1 cellular context compared by ENCODE assay signal in genomic region chr2:85452237-85452636, GRCh38.
A peak's percentile ranks its signal among the peaks of the same experiment; 100 is the strongest.
TF ChIP-seq lines count a peak whose summit lies in the region.

No MANE protein-coding gene starts in this region.

TF ChIP-seq in HepG2, 621 proteins besides CTCF, POLR2A, EP300 and RAD21:
- TF ChIP-seq HNRNPLL (IDR thresholded peaks at IDR 0.05; ENCODE audit: low read depth, low read length, poor library complexity, severe bottlenecking) (no peak), TCF12 (IDR thresholded peaks at IDR 0.05) (no peak), TCF12 (CRISPR knock-in tag; IDR thresholded peaks at IDR 0.05) (no peak), MAZ (IDR thresholded peaks at IDR 0.05; ENCODE audit: borderline replicate concordance, low read depth, low read length) (no peak), MAZ (CRISPR knock-in tag; IDR thresholded peaks at IDR 0.05; ENCODE audit: low read depth) (0 out of 2 replicates have a peak, but pooled peaks have one; percentile 22), ZBTB7A (CRISPR knock-in tag; IDR thresholded peaks at IDR 0.05) (peak; percentile 34; the same call in 1 of the 2 replicates), TBX2 (CRISPR knock-in tag; IDR thresholded peaks at IDR 0.05; ENCODE audit: borderline replicate concordance) (0 out of 2 replicates have a peak, but pooled peaks have one; percentile 29), SRSF4 (IDR thresholded peaks at IDR 0.05; ENCODE audit: low read depth, low read length, poor library complexity, severe bottlenecking) (no peak), ZC3H4 (CRISPR knock-in tag; IDR thresholded peaks at IDR 0.05; ENCODE audit: borderline replicate concordance) (no peak), GATAD2A (CRISPR knock-in tag; IDR thresholded peaks at IDR 0.05) (peak; percentile 9; the same call in 1 of the 2 replicates), ZNF343 (CRISPR knock-in tag; IDR thresholded peaks at IDR 0.05) (0 out of 2 replicates have a peak, but pooled peaks have one; percentile 29), ZNF792 (CRISPR knock-in tag; IDR thresholded peaks at IDR 0.05) (no peak), ZNF484 (CRISPR knock-in tag; IDR thresholded peaks at IDR 0.05; ENCODE audit: borderline replicate concordance, low read depth) (no peak), PHF20 (CRISPR knock-in tag; IDR thresholded peaks at IDR 0.05) (0 out of 2 replicates have a peak, but pooled peaks have one; percentile 22), ZMYM2 (CRISPR knock-in tag; IDR thresholded peaks at IDR 0.05) (0 out of 2 replicates have a peak, but pooled peaks have one; percentile 20), THRA (CRISPR knock-in tag; IDR thresholded peaks at IDR 0.05; ENCODE audit: borderline replicate concordance) (no peak), EHMT2 (IDR thresholded peaks at IDR 0.05; ENCODE audit: borderline replicate concordance, low read depth, low read length) (0 out of 2 replicates have a peak, but pooled peaks have one; percentile 34), DNMT1 (CRISPR knock-in tag; IDR thresholded peaks at IDR 0.05) (no peak)
- TF ChIP-seq, protein P1, sequence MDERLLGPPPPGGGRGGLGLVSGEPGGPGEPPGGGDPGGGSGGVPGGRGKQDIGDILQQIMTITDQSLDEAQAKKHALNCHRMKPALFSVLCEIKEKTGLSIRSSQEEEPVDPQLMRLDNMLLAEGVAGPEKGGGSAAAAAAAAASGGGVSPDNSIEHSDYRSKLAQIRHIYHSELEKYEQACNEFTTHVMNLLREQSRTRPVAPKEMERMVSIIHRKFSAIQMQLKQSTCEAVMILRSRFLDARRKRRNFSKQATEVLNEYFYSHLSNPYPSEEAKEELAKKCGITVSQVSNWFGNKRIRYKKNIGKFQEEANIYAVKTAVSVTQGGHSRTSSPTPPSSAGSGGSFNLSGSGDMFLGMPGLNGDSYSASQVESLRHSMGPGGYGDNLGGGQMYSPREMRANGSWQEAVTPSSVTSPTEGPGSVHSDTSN (CRISPR knock-in tag; IDR thresholded peaks at IDR 0.05), result no peak
TF ChIP-seq in HepG2: peak in this region for 8.
